Comparison of ENCODE assay signal across 9 cellular contexts in the genomic region with DNA sequence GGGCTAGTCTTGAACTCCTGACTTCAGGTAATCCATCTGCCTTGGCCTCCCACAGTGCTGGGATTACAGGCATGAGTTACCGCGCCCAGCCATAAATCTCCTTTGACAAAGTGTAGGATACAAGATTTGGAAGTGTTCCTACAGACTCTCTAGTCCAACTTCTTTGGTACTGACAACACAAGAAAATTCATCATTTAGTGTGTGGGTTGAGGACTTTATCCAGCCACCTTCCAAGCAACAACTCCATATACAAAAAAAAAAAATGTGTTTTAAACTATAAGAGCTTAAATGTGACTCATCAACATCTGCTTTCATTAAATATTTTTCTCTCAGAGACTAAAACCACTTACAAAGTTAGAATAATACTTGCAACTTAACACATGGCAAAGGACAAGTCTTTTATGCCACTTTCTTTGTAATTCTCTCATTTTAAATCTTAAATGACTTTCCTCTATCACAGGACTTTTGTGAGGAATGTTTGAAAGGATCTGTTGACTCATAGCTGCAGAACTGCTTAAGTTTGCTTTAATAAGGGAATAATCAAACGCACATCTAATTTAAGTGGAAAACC. TPM values are rescaled to one million over a fixed set of nuclear protein-coding genes. Genes with fewer than 3 reads are reported as not detected.
DNase-seq lines count a peak whose midpoint lies in the region; ATAC-seq and TF ChIP-seq lines count a peak whose summit lies in the region.
"Had no signal": no experiment of that assay in that cellular context is flagged by ENCODE, and none has a peak within 500 bp of the region (broad histone marks: within the 10 kb centered on the region; RNA-seq: fewer than 3 reads in every experiment).

No MANE protein-coding gene starts in this region.

- peak; percentile 17 for ATAC-seq in lung (ENCODE audit: insufficient read depth, low FRiP score)
- ATAC-seq in GM19463 (IDR thresholded peaks at IDR 0.05; ENCODE audit: unreplicated experiment), result no peak
- ATAC-seq in HG03097 (IDR thresholded peaks at IDR 0.05; ENCODE audit: low FRiP score, unreplicated experiment), result no peak
- ATAC-seq in GM21528 (IDR thresholded peaks at IDR 0.05; ENCODE audit: low FRiP score, unreplicated experiment), result no peak

- 76 to 92% methylated on average over 3 of the region's 3 CpGs for WGBS in lung, 2 donors

- peak; percentile 15 for DNase-seq in NCI-H82 (lab: John Stamatoyannopoulos, UW)
- DNase-seq in NCI-H82 treated with DMSO at 0.1 percent for 48 hours (lab: John Stamatoyannopoulos, UW; ENCODE audit: unreplicated experiment), result no peak
- DNase-seq in coronary artery (ENCODE audit: low spot score), result no peak
- DNase-seq in lung (ENCODE audit: low spot score), result no peak
- DNase-seq in uterus, result no peak
- DNase-seq: activated CD8-positive, alpha-beta memory T cell treated with anti-CD3 and anti-CD28 coated beads, Interleukin-2, amount 50 U/mL, for 4 hours had no signal

- intact Hi-C loops in uterus (cut with DNase I; ENCODE audit: low total_unique reads), result no loop called here

- H3K27ac ChIP-seq in coronary artery (peak overlapping the region; percentile 21 to 54), lung (ENCODE audit: low read depth in 1 of 2, low read length in 1 of 2) (no peak overlapping the region), uterus (peak overlapping the region; percentile 56 to 85)

- TF ChIP-seq CTCF in coronary artery (IDR thresholded peaks at IDR 0.05) (no peak), lung (IDR thresholded peaks at IDR 0.05; ENCODE audit: control extremely low read depth, extremely low read depth) (no peak), uterus (IDR thresholded peaks at IDR 0.05) (no peak)

- no peaks in the 10 kb centered on the region for H3K27me3 ChIP-seq in lung (ENCODE audit: control insufficient read depth, insufficient read depth)
- no peaks in the 10 kb centered on the region for H3K27me3 ChIP-seq in uterus

- H3K4me1 ChIP-seq in lung (ENCODE audit: control insufficient read depth in 2 of 2, insufficient read depth in 2 of 2, low read length in 2 of 2) (peaks cover 0 to 3% of the 10 kb centered on the region in 2 donors), uterus (peaks cover 4 to 7% of the 10 kb centered on the region in 2 donors)

- H3K4me3 ChIP-seq in coronary artery, result peak overlapping the region; percentile 16
- no peak overlapping the region for H3K4me3 ChIP-seq in lung
- H3K4me3 ChIP-seq in uterus, result no peak overlapping the region

- no peak for TF ChIP-seq POLR2A in uterus (IDR thresholded peaks at IDR 0.05)

- H3K9me3 ChIP-seq in lung (ENCODE audit: control insufficient read depth in 2 of 2, insufficient read depth in 1 of 2, low read length in 1 of 2) (no peaks in the 10 kb centered on the region), uterus (no peaks in the 10 kb centered on the region)

- H3K36me3 ChIP-seq in lung (ENCODE audit: control insufficient read depth in 2 of 2, insufficient read depth in 2 of 2, low read length in 2 of 2) (no peaks in the 10 kb centered on the region), uterus (no peaks in the 10 kb centered on the region)

RNA-seq across cellular contexts. Expression of a gene that starts 46.2 kb away (rescaled TPM):
- total RNA-seq in lung (10 to 100 TPM; 62.1 to 91.8 TPM), uterus (100 to 1,000 TPM in 2 of 4 donors, 10 to 100 TPM in 2; 76.9 to 232 (median 104) TPM)
- polyA plus RNA-seq in lung, result 10 to 100 TPM; 10.1 to 25.5 TPM

RNA-seq across cellular contexts. Expression of a gene that starts 57.6 kb away (rescaled TPM):
- total RNA-seq in lung, result 10 to 100 TPM; 33.4 to 74.7 TPM
- polyA plus RNA-seq in lung, result 10 to 100 TPM; 39.8 to 43.7 TPM
- 10 to 100 TPM; 28.2 to 82.1 (median 49.5) TPM for total RNA-seq in uterus

Comparison
In these comparisons a context has a peak if more than half of its experiments do, and no peak if none do; other contexts are left out.
1. H3K27ac ChIP-seq: peak in coronary artery (2 of 2) and uterus (2 of 2); none in lung (0 of 2).